Comparison of ENCODE assay signal across 1 cellular context in the genomic region with DNA sequence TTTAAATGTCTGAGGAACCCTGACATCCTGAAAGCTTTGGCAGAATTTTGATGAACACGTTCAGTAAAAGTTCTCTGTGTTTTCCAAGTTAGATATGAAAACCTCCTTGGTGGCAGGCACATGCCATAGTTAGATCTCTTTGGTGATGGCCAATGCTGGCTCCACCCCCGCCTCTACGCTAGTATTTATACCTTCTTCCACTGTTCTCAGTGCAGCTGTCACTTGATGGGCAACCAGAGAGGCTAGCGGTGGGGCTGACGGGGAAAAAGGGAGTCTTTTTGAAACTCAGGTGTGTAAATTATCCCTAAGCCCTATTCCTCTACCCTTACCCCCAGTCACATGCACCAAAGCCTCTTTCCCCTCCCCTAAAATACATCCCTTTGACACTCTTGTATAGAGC.
TF ChIP-seq lines count a peak whose summit lies in the region.

No MANE protein-coding gene starts in this region.

TF ChIP-seq in GM23338, 12 proteins besides CTCF, POLR2A, EP300 and RAD21 (continued from another document):
- TF ChIP-seq, protein P1, sequence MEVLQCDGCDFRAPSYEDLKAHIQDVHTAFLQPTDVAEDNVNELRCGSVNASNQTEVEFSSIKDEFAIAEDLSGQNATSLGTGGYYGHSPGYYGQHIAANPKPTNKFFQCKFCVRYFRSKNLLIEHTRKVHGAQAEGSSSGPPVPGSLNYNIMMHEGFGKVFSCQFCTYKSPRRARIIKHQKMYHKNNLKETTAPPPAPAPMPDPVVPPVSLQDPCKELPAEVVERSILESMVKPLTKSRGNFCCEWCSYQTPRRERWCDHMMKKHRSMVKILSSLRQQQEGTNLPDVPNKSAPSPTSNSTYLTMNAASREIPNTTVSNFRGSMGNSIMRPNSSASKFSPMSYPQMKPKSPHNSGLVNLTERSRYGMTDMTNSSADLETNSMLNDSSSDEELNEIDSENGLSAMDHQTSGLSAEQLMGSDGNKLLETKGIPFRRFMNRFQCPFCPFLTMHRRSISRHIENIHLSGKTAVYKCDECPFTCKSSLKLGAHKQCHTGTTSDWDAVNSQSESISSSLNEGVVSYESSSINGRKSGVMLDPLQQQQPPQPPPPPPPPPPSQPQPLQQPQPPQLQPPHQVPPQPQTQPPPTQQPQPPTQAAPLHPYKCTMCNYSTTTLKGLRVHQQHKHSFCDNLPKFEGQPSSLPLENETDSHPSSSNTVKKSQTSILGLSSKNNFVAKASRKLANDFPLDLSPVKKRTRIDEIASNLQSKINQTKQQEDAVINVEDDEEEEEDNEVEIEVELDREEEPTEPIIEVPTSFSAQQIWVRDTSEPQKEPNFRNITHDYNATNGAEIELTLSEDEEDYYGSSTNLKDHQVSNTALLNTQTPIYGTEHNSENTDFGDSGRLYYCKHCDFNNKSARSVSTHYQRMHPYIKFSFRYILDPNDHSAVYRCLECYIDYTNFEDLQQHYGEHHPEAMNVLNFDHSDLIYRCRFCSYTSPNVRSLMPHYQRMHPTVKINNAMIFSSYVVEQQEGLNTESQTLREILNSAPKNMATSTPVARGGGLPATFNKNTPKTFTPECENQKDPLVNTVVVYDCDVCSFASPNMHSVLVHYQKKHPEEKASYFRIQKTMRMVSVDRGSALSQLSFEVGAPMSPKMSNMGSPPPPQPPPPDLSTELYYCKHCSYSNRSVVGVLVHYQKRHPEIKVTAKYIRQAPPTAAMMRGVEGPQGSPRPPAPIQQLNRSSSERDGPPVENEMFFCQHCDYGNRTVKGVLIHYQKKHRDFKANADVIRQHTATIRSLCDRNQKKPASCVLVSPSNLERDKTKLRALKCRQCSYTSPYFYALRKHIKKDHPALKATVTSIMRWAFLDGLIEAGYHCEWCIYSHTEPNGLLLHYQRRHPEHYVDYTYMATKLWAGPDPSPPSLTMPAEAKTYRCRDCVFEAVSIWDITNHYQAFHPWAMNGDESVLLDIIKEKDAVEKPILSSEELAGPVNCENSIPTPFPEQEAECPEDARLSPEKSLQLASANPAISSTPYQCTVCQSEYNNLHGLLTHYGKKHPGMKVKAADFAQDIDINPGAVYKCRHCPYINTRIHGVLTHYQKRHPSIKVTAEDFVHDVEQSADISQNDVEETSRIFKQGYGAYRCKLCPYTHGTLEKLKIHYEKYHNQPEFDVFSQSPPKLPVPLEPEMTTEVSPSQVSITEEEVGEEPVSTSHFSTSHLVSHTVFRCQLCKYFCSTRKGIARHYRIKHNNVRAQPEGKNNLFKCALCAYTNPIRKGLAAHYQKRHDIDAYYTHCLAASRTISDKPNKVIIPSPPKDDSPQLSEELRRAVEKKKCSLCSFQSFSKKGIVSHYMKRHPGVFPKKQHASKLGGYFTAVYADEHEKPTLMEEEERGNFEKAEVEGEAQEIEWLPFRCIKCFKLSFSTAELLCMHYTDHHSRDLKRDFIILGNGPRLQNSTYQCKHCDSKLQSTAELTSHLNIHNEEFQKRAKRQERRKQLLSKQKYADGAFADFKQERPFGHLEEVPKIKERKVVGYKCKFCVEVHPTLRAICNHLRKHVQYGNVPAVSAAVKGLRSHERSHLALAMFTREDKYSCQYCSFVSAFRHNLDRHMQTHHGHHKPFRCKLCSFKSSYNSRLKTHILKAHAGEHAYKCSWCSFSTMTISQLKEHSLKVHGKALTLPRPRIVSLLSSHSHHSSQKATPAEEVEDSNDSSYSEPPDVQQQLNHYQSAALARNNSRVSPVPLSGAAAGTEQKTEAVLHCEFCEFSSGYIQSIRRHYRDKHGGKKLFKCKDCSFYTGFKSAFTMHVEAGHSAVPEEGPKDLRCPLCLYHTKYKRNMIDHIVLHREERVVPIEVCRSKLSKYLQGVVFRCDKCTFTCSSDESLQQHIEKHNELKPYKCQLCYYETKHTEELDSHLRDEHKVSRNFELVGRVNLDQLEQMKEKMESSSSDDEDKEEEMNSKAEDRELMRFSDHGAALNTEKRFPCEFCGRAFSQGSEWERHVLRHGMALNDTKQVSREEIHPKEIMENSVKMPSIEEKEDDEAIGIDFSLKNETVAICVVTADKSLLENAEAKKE (CRISPR knock-in tag; IDR thresholded peaks at IDR 0.05) = no peak
